ENCODE assay signal across 8 cellular contexts in the genomic region with DNA sequence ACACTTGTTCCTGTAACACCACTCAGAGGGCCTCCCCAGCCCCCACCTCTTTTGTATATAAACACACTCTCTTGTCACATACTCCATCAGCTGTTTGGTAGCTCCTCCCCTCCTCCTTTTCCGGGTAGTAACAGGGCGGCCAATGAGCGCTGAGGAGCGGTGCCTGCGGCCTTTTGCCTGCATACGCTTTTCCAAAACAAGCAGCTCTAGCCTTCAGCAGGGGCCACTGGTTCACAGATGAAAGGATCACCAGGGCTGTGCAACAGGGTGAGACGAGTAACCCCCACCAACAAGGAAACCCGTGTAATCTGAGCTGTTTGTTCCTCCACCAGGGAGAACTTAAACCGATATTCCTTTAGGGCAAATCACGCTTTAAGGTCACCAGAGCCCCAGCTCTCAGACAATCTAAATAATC.
DNase-seq lines count a peak whose midpoint lies in the region; ATAC-seq, FAIRE-seq and TF ChIP-seq lines count a peak whose summit lies in the region.

No MANE protein-coding gene starts in this region.

- H3K27me3 ChIP-seq in brain microvascular endothelial cell (replicated peaks): no peaks in the 10 kb centered on the region

- ATAC-seq in HG02642 (IDR thresholded peaks at IDR 0.05; ENCODE audit: poor library complexity, unreplicated experiment): peak; percentile 59

- no peaks in the 10 kb centered on the region for H3K36me3 ChIP-seq in brain microvascular endothelial cell (replicated peaks)

- in situ Hi-C loops in brain microvascular endothelial cell (cut with HindIII; ENCODE audit: low pct_ligation_motif_present, low sequenced_read_pairs): no loop called here

- TF ChIP-seq CTCF in GM10266 (IDR thresholded peaks at IDR 0.05; ENCODE audit: control insufficient read depth, insufficient read depth, low read depth, missing control alignments) (no peak), brain microvascular endothelial cell (IDR thresholded peaks at IDR 0.05; ENCODE audit: low read depth, low read length, missing control alignments) (no peak)

- H3K4me3 ChIP-seq in brain microvascular endothelial cell (ENCODE audit: low read depth, low read length): peak overlapping the region; percentile 42
- peak overlapping the region; percentile 94 for H3K4me3 ChIP-seq in iPS-11a (ENCODE audit: low read depth, low read length)
- peak overlapping the region; percentile 88 for H3K4me3 ChIP-seq in skeletal muscle cell (ENCODE audit: low read depth, low read length)

- peak overlapping the region; percentile 78 for H3K27ac ChIP-seq in brain microvascular endothelial cell

- DNase-seq in GM10266 (ENCODE audit: extremely low spot score): peak; percentile 81
- DNase-seq in NCI-H1436 (lab: John Stamatoyannopoulos, UW): peak; percentile 78
- DNase-seq in brain microvascular endothelial cell: peak; percentile 89
- DNase-seq in skeletal muscle cell (ENCODE audit: low read depth): peak; percentile 85
- DNase-seq in NCI-H446 treated with DMSO at 0.1 percent for 48 hours (lab: John Stamatoyannopoulos, UW): no peak

- FAIRE-seq in TTC549 (lab: Jason Lieb, UNC): peak; percentile 45

Comparison
In these comparisons a context has a peak if more than half of its experiments do, and no peak if none do; other contexts are left out.
1. H3K4me3 ChIP-seq: peak in every context shown above with its lines; median percentile 94 in iPS-11a; 88 in skeletal muscle cell; 42 in brain microvascular endothelial cell.